9 cellular contexts compared by ENCODE assay signal in genomic region chr2:45009928-45010705, GRCh38. TPM values are rescaled to one million over a fixed set of nuclear protein-coding genes. Genes with fewer than 3 reads are reported as not detected.
DNase-seq lines count a peak whose midpoint lies in the region; ATAC-seq, FAIRE-seq and TF ChIP-seq lines count a peak whose summit lies in the region.
"Had no signal": no experiment of that assay in that cellular context is flagged by ENCODE, and none has a peak within 500 bp of the region (broad histone marks: within the 10 kb centered on the region; RNA-seq: fewer than 3 reads in every experiment).

No MANE protein-coding gene starts in this region.

- no peaks in the 10 kb centered on the region; the same call in 1 of the 2 replicates for H3K27me3 ChIP-seq in MG63
- H3K27me3 ChIP-seq in keratinocyte (ENCODE audit: control insufficient read depth, extremely low read depth, insufficient read depth, low read length) = peaks cover 96% of the 10 kb centered on the region
- peaks cover 8 to 60% (median 33%) of the 10 kb centered on the region in 5 donors for H3K27me3 ChIP-seq in subcutaneous abdominal adipose tissue (ENCODE audit: control insufficient read depth in 5 of 5, insufficient read depth in 4 of 5, low read length in 5 of 5)

- H3K79me2 ChIP-seq in keratinocyte (ENCODE audit: control insufficient read depth, insufficient read depth, low read length) = no peaks in the 10 kb centered on the region

- no peaks in the 10 kb centered on the region for H3K9me1 ChIP-seq in keratinocyte (ENCODE audit: control insufficient read depth, extremely low read depth, insufficient read depth, low read length)

- peak overlapping the region; percentile 44 for H3K9ac ChIP-seq in keratinocyte (ENCODE audit: control insufficient read depth, extremely low read depth, insufficient read depth, low read length)
- peak overlapping the region in 4 of 5 donors; percentile 58 to 86 (median 68) for H3K9ac ChIP-seq in subcutaneous abdominal adipose tissue (ENCODE audit: low read length in 5 of 5)

- H2AFZ ChIP-seq in keratinocyte (ENCODE audit: control insufficient read depth, low read length) = peak overlapping the region; percentile 84

- peaks cover 2% of the 10 kb centered on the region for H4K20me1 ChIP-seq in keratinocyte (ENCODE audit: control insufficient read depth, extremely low read depth, insufficient read depth, low read length)

- no peak for FAIRE-seq in keratinocyte (lab: Jason Lieb, UNC)

- H3K4me1 ChIP-seq in keratinocyte (ENCODE audit: control insufficient read depth, extremely low read depth, insufficient read depth, low read length) = peaks cover 13% of the 10 kb centered on the region
- peaks cover 7 to 81% (median 58%) of the 10 kb centered on the region in 5 donors for H3K4me1 ChIP-seq in subcutaneous abdominal adipose tissue (ENCODE audit: control insufficient read depth in 5 of 5, insufficient read depth in 5 of 5, low read length in 5 of 5)

- peak; percentile 35 for DNase-seq in COR-L47 (lab: John Stamatoyannopoulos, UW)
- DNase-seq in MG63 = peak; percentile 85
- peak; percentile 80 to 90 for DNase-seq in T47D (ENCODE audit: low read depth in 1 of 2, low spot score in 1 of 2)
- no peak for DNase-seq in keratinocyte (ENCODE audit: low read depth, low spot score)
- DNase-seq in midbrain (lab: John Stamatoyannopoulos, UW) = no peak

- H3K9me3 ChIP-seq in MG63 (no peaks in the 10 kb centered on the region), keratinocyte (ENCODE audit: control insufficient read depth, low read depth, low read length) (no peaks in the 10 kb centered on the region), subcutaneous abdominal adipose tissue (ENCODE audit: control insufficient read depth in 5 of 5, low read length in 5 of 5) (no peaks in the 10 kb centered on the region)

- H3K4me3 ChIP-seq in MG63 (peak overlapping the region; percentile 80), keratinocyte (ENCODE audit: control insufficient read depth in 2 of 3, extremely low read depth in 1 of 3, insufficient read depth in 2 of 3, low read depth in 1 of 3, low read length in 3 of 3) (peak overlapping the region; percentile 35 to 70 (median 68)), subcutaneous abdominal adipose tissue (ENCODE audit: low read depth in 1 of 5, low read length in 5 of 5) (peak overlapping the region; percentile 67 to 85 (median 76))

- ATAC-seq in GM21515 (IDR thresholded peaks at IDR 0.05; ENCODE audit: unreplicated experiment) (no peak), GM18867 (IDR thresholded peaks at IDR 0.05; ENCODE audit: unreplicated experiment) (no peak)

- in situ Hi-C loops in T47D (cut with HindIII; ENCODE audit: low pct_unique_long_range_greater_than_20kb, low sequenced_read_pairs) = no loop called here

- H3K27ac ChIP-seq in keratinocyte (ENCODE audit: control insufficient read depth, insufficient read depth, low read length) (no peak overlapping the region), subcutaneous abdominal adipose tissue (ENCODE audit: low read depth, low read length) (peak overlapping the region; percentile 74)
- H3K27ac ChIP-seq: HL-60 had no signal

- peak overlapping the region; percentile 94 for H3K4me2 ChIP-seq in keratinocyte (ENCODE audit: control insufficient read depth, extremely low read depth, insufficient read depth, low read depth, low read length)

- dilution Hi-C loops in keratinocyte (cut with MboI; ENCODE audit: extremely low pct_ligation_motif_present, low sequenced_read_pairs) = no loop called here

- H3K36me3 ChIP-seq in MG63 (peaks cover 19% of the 10 kb centered on the region), keratinocyte (ENCODE audit: control insufficient read depth in 2 of 2, extremely low read depth in 1 of 2, insufficient read depth in 2 of 2, low read length in 2 of 2) (no peaks in the 10 kb centered on the region), subcutaneous abdominal adipose tissue (ENCODE audit: control insufficient read depth in 5 of 5, insufficient read depth in 5 of 5, low read length in 5 of 5) (peaks cover 0 to 6% (median 0%) of the 10 kb centered on the region in 5 donors)

- TF ChIP-seq CTCF in keratinocyte (optimal IDR thresholded peaks at IDR 0.05 in 1 of 3, IDR thresholded peaks at IDR 0.05 in 1 of 3, conservative IDR thresholded peaks at IDR 0.05 in 1 of 3; ENCODE audit: extremely low read depth in 1 of 3, insufficient read depth in 2 of 3, low read length in 3 of 3) = no peak

RNA-seq across cellular contexts. Expression of gene SIX2, which starts 0.9 kb away (rescaled TPM):
- 5.2 and 14.0 TPM in 2 replicates for total RNA-seq in MG63 (2014; rRNA removed; shearing (Covaris generic); ENCODE audit: low replicate concordance)
- polyA plus RNA-seq in keratinocyte = not detected in 3 replicates
- polyA plus RNA-seq in keratinocyte (2011; ENCODE audit: low read depth) = not detected
- polyA plus RNA-seq in keratinocyte (2011; cell fraction: cytosol; rRNA removed) = 0.02 and 0.03 TPM in 2 replicates
- polyA plus RNA-seq in keratinocyte (2011; cell fraction: nucleus; rRNA removed) = not detected in 2 replicates
- not detected in 2 replicates for polyA plus RNA-seq in keratinocyte (2012; ENCODE audit: low replicate concordance)
- not detected in 3 replicates for polyA minus RNA-seq in keratinocyte
- polyA minus RNA-seq in keratinocyte (2011; cell fraction: cytosol; rRNA and poly(A)+ RNA removed) = not detected
- 0.32 TPM in 1 of 2 replicates, not detected in the other for polyA minus RNA-seq in keratinocyte (2011; cell fraction: nucleus; rRNA and poly(A)+ RNA removed)

Comparison
In these comparisons a context has a peak if more than half of its experiments do, and no peak if none do; other contexts are left out.
1. DNase-seq: peak in COR-L47 (single experiment), MG63 (single experiment) and T47D (2 of 2); none in keratinocyte (single experiment) and midbrain (single experiment).
2. Peak in every context shown above with its lines, with median percentiles within 50 percentile points of each other: H3K4me3 ChIP-seq.